ENCODE assay signal across 7 cellular contexts in genomic region chr18:75712124-75712867, GRCh38.
DNase-seq lines count a peak whose midpoint lies in the region; ATAC-seq, FAIRE-seq and TF ChIP-seq lines count a peak whose summit lies in the region.
"Not testable (repeated sequence)": the region's sequence is repeated elsewhere in the genome, so short reads cannot be mapped to it uniquely, and the experiment has no call there.

No MANE protein-coding gene starts in this region.

- not testable (repeated sequence) for DNase-seq in DND-41
- peak; percentile 21 for DNase-seq in NCI-H2171 (lab: John Stamatoyannopoulos, UW)
- peak; percentile 2 for DNase-seq in NCI-H446 treated with DMSO at 0.1 percent for 48 hours (lab: John Stamatoyannopoulos, UW)
- DNase-seq in SK-MEL-5 (ENCODE audit: low read depth, low spot score): peak; percentile 40
- peak in 1 of 4 experiments; percentile 23 for DNase-seq in K562 (ENCODE audit: extremely low read depth in 1 of 4, low spot score in 3 of 4)
- DNase-seq in testis: peak; percentile 61

- FAIRE-seq in K562 (lab: Jason Lieb, UNC): not testable (repeated sequence)

- CTCF ChIA-PET in K562 (lab: Yijun Ruan, JAX; ENCODE audit: low intra/inter-chr PET ratio): not testable (repeated sequence)

- H3K4me2 ChIP-seq in DND-41 (ENCODE audit: insufficient read depth, low read length); KMS-11: not testable (repeated sequence)
- peak overlapping the region; percentile 63; the same call in 1 of the 2 replicates for H3K4me2 ChIP-seq in K562 (ENCODE audit: insufficient read depth, low read length)

- not testable (repeated sequence) for TF ChIP-seq RAD21 in K562 (CRISPR knock-in tag; conservative IDR thresholded peaks at IDR 0.05 in 1 of 2, IDR thresholded peaks at IDR 0.05 in 1 of 2)

- WGBS in K562 (ENCODE audit: insufficient coverage, low coverage, missing lambda C conversion rate): 19% methylated on average over 20 of the region's 24 CpGs
- WGBS in testis, 2 donors: 47 to 75% methylated on average over 5 to 23 of the region's 24 CpGs

- not testable (repeated sequence) for H3K36me3 ChIP-seq in DND-41 (ENCODE audit: insufficient read depth, low read length); KMS-11 (ENCODE audit: insufficient read depth); K562 (ENCODE audit: control insufficient read depth, insufficient read depth, low read length); testis (ENCODE audit: low read depth, missing control alignments)

- POLR2A ChIA-PET in K562 (lab: Yijun Ruan, JAX): not testable (repeated sequence)

- not testable (repeated sequence) for H4K20me1 ChIP-seq in DND-41 (ENCODE audit: insufficient read depth, low read length); KMS-11 (ENCODE audit: insufficient read depth); K562 (replicated peaks; ENCODE audit: control insufficient read depth, insufficient read depth, low read length)

- in situ Hi-C loops in SK-MEL-5 (cut with HindIII; ENCODE audit: low pct_unique_long_range_greater_than_20kb, low sequenced_read_pairs); K562 (cut with MboI): not testable (repeated sequence)

- TF ChIP-seq EP300 in K562 (IDR thresholded peaks at IDR 0.05; ENCODE audit: low read length): not testable (repeated sequence)

- H3K9me1 ChIP-seq in K562 (ENCODE audit: control insufficient read depth, insufficient read depth, low read length): not testable (repeated sequence)

- H3K79me2 ChIP-seq in DND-41 (ENCODE audit: insufficient read depth, low read length); KMS-11 (ENCODE audit: insufficient read depth, low read depth); K562 (ENCODE audit: control insufficient read depth, insufficient read depth, low read length): not testable (repeated sequence)

- not testable (repeated sequence) for H3K27me3 ChIP-seq in DND-41 (ENCODE audit: insufficient read depth, low read length, poor library complexity); KMS-11 (ENCODE audit: insufficient read depth, low read depth); K562 (ENCODE audit: control insufficient read depth in 2 of 2, insufficient read depth in 2 of 2, low read length in 2 of 2); testis

- BruUV-seq in K562 (replicated peaks; lab: Mats Ljungman, UMichigan): not testable (repeated sequence)

- not testable (repeated sequence) for H3K4me1 ChIP-seq in DND-41 (ENCODE audit: insufficient read depth, low read length); KMS-11 (ENCODE audit: low read depth, poor library complexity, severe bottlenecking); K562 (replicated peaks in 1 of 2; ENCODE audit: control insufficient read depth in 2 of 2, insufficient read depth in 2 of 2, low read length in 2 of 2); testis

- H3K27ac ChIP-seq in DND-41 (ENCODE audit: low read length); KMS-11; K562 (ENCODE audit: extremely low read depth, low read depth, low read length); testis: not testable (repeated sequence)

- intact Hi-C loops in K562 (cut with micrococcal nuclease); testis (cut with DNase I; ENCODE audit: low total_unique reads): not testable (repeated sequence)

- not testable (repeated sequence) for H3K4me3 ChIP-seq in DND-41 (ENCODE audit: low read depth in 1 of 2, low read length in 2 of 2); KMS-11 (IDR thresholded peaks at IDR 0.05; ENCODE audit: insufficient read depth, low read depth, low read length); K562
- peak overlapping the region; percentile 36 to 37 for H3K4me3 ChIP-seq in testis

- not testable (repeated sequence) for TF ChIP-seq CTCF in DND-41 (IDR thresholded peaks at IDR 0.05; ENCODE audit: borderline replicate concordance, extremely low read depth, low read length, poor library complexity, severe bottlenecking); KMS-11 (conservative IDR thresholded peaks at IDR 0.05; ENCODE audit: low read depth, low read length); K562 (IDR thresholded peaks at IDR 0.05 in 2 of 3, conservative IDR thresholded peaks at IDR 0.05 in 1 of 3; ENCODE audit: insufficient read depth in 2 of 3, low read depth in 1 of 3, low read length in 3 of 3); testis (IDR thresholded peaks at IDR 0.05)

- not testable (repeated sequence) for H3K9ac ChIP-seq in DND-41 (ENCODE audit: low read depth, low read length); KMS-11; K562 (ENCODE audit: insufficient read depth in 1 of 2, low read depth in 2 of 2, low read length in 2 of 2)

- TF ChIP-seq POLR2A in K562 (conservative IDR thresholded peaks at IDR 0.05); testis (IDR thresholded peaks at IDR 0.05): not testable (repeated sequence)

- not testable (repeated sequence) for ATAC-seq in DND-41 (ENCODE audit: insufficient read depth, low read depth); K562

- H2AFZ ChIP-seq in DND-41 (ENCODE audit: low read depth, low read length) (0 out of 2 replicates have a peak overlapping the region, but pooled peaks have one; percentile 14), KMS-11 (ENCODE audit: low read depth) (peak overlapping the region; percentile 24; the same call in 1 of the 2 replicates), K562 (ENCODE audit: low read depth, low read length) (peak overlapping the region; percentile 94)

- not testable (repeated sequence) for H3K9me3 ChIP-seq in DND-41 (ENCODE audit: insufficient read depth, low read length, severe bottlenecking); K562 (replicated peaks; ENCODE audit: control insufficient read depth, insufficient read depth, low read depth, low read length); testis

TF ChIP-seq in K562, 482 proteins besides CTCF, POLR2A, EP300 and RAD21 (continues in another document):
- peak in 1 of 2 experiments; percentile 77; a peak in 2 of 3 replicates for TF ChIP-seq CBX3 (IDR thresholded peaks at IDR 0.05; ENCODE audit: borderline replicate concordance in 1 of 2, low read length in 2 of 2)
- TF ChIP-seq ZBTB11 (CRISPR knock-in tag; IDR thresholded peaks at IDR 0.05): 0 out of 6 replicates have a peak, but pooled peaks of 1 of the 3 experiments have one; percentile 46
- peak; percentile 39; the same call in 1 of the 2 replicates for TF ChIP-seq BACH1 (tag; IDR thresholded peaks at IDR 0.05)
- peak; percentile 89 for TF ChIP-seq ZNF766 (CRISPR knock-in tag; conservative IDR thresholded peaks at IDR 0.05)
- peak; percentile 49 for TF ChIP-seq SAP30 (IDR thresholded peaks at IDR 0.05; ENCODE audit: borderline replicate concordance, insufficient read depth, low read depth, low read length, poor library complexity, severe bottlenecking)
- TF ChIP-seq ZNF644 (tag; IDR thresholded peaks at IDR 0.05; ENCODE audit: low read depth): peak; percentile 92
- peak; percentile 63; the same call in 1 of the 2 replicates for TF ChIP-seq ZKSCAN8 (CRISPR knock-in tag; IDR thresholded peaks at IDR 0.05)
- peak; percentile 60; the same call in 1 of the 2 replicates for TF ChIP-seq ZNF395 (CRISPR knock-in tag; IDR thresholded peaks at IDR 0.05)

Comparison
In these comparisons a context has a peak if more than half of its experiments do, and no peak if none do; other contexts are left out.
1. H2AFZ ChIP-seq: peak in every context shown above with its lines; median percentile 94 in K562; 24 in KMS-11; 14 in DND-41.